11 cellular contexts compared by ENCODE assay signal in genomic region chr3:41224120-41224806, GRCh38. TPM values are rescaled to one million over a fixed set of nuclear protein-coding genes. Genes with fewer than 3 reads are reported as not detected.
DNase-seq lines count a peak whose midpoint lies in the region; ATAC-seq and TF ChIP-seq lines count a peak whose summit lies in the region.
"Had no signal": no experiment of that assay in that cellular context is flagged by ENCODE, and none has a peak within 500 bp of the region (broad histone marks: within the 10 kb centered on the region; RNA-seq: fewer than 3 reads in every experiment).

No MANE protein-coding gene starts in this region.

- no peak overlapping the region for H3K4me3 Mint-ChIP-seq in chondrocyte (ENCODE audit: unreplicated experiment)
- H3K4me3 Mint-ChIP-seq: neural progenitor cell had no signal

- H3K36me3 Mint-ChIP-seq in chondrocyte (ENCODE audit: low read depth), result peaks cover 30% of the 10 kb centered on the region

- TF ChIP-seq CTCF in chondrocyte (IDR thresholded peaks at IDR 0.05), result peak; percentile 22

- H3K27ac Mint-ChIP-seq in chondrocyte (ENCODE audit: unreplicated experiment), result peak overlapping the region; percentile 75
- H3K27ac Mint-ChIP-seq: neural progenitor cell had no signal

- DNase-seq in A172 (ENCODE audit: low spot score) (peak; percentile 48), HT1080 (ENCODE audit: low read depth) (peak; percentile 31), chondrocyte (ENCODE audit: low spot score) (no peak), kidney glomerular epithelial cell (lab: John Stamatoyannopoulos, UW) (peak; percentile 75), NAMALWA (ENCODE audit: low spot score) (no peak), NCI-H2107 treated with DMSO at 0.1 percent for 48 hours (lab: John Stamatoyannopoulos, UW; ENCODE audit: unreplicated experiment) (no peak)
- DNase-seq: activated naive CD4-positive, alpha-beta T cell; NCI-H1092 treated with DMSO at 0.1 percent for 48 hours had no signal

- H3K27me3 Mint-ChIP-seq in chondrocyte (ENCODE audit: low read depth), result no peaks in the 10 kb centered on the region

- ATAC-seq in GM18502 (IDR thresholded peaks at IDR 0.05; ENCODE audit: poor library complexity, unreplicated experiment) (no peak), GM18909 (IDR thresholded peaks at IDR 0.05; ENCODE audit: poor library complexity, unreplicated experiment) (no peak)

- H3K4me1 Mint-ChIP-seq in chondrocyte (ENCODE audit: low read depth), result peaks cover 77% of the 10 kb centered on the region
- H3K4me1 Mint-ChIP-seq: neural progenitor cell had no signal

- H3K9me3 Mint-ChIP-seq in chondrocyte (ENCODE audit: low read depth), result no peaks in the 10 kb centered on the region
- H3K9me3 Mint-ChIP-seq: neural progenitor cell had no signal

RNA-seq across cellular contexts. Expression of gene CTNNB1, which starts 25.0 kb away (rescaled TPM):
- 346 and 441 TPM in 2 replicates for total RNA-seq in A172 (2014; rRNA removed; shearing (Covaris generic))
- total RNA-seq in HT1080 (2014; rRNA removed; shearing (Covaris generic)), result 473 and 490 TPM in 2 replicates
- 202 and 215 TPM in 2 replicates for polyA plus RNA-seq in HT1080 (2015; cell fraction: cytosol; rRNA removed)
- 705 and 864 TPM in 2 replicates for polyA plus RNA-seq in HT1080 (2015; cell fraction: nucleus; rRNA removed)
- total RNA-seq in chondrocyte, result 487 to 677 TPM (median 488 TPM) in 3 replicates

Comparison
In these comparisons a context has a peak if more than half of its experiments do, and no peak if none do; other contexts are left out.
1. DNase-seq: peak in A172 (single experiment), HT1080 (single experiment) and kidney glomerular epithelial cell (single experiment); none in chondrocyte (single experiment), NAMALWA (single experiment) and NCI-H2107 treated with DMSO at 0.1 percent for 48 hours (single experiment).